1 cellular context compared by ENCODE assay signal in genomic region chr11:121292503-121293275, GRCh38.
TF ChIP-seq lines count a peak whose summit lies in the region.

Gene SC5D, plus strand, starts transcription at chr11:121292771. Its CDS starts 10,605 bp downstream, at chr11:121303376.

TF ChIP-seq in H1, 55 proteins besides CTCF, POLR2A, EP300 and RAD21 (continued from another document):
- TF ChIP-seq, protein P1, sequence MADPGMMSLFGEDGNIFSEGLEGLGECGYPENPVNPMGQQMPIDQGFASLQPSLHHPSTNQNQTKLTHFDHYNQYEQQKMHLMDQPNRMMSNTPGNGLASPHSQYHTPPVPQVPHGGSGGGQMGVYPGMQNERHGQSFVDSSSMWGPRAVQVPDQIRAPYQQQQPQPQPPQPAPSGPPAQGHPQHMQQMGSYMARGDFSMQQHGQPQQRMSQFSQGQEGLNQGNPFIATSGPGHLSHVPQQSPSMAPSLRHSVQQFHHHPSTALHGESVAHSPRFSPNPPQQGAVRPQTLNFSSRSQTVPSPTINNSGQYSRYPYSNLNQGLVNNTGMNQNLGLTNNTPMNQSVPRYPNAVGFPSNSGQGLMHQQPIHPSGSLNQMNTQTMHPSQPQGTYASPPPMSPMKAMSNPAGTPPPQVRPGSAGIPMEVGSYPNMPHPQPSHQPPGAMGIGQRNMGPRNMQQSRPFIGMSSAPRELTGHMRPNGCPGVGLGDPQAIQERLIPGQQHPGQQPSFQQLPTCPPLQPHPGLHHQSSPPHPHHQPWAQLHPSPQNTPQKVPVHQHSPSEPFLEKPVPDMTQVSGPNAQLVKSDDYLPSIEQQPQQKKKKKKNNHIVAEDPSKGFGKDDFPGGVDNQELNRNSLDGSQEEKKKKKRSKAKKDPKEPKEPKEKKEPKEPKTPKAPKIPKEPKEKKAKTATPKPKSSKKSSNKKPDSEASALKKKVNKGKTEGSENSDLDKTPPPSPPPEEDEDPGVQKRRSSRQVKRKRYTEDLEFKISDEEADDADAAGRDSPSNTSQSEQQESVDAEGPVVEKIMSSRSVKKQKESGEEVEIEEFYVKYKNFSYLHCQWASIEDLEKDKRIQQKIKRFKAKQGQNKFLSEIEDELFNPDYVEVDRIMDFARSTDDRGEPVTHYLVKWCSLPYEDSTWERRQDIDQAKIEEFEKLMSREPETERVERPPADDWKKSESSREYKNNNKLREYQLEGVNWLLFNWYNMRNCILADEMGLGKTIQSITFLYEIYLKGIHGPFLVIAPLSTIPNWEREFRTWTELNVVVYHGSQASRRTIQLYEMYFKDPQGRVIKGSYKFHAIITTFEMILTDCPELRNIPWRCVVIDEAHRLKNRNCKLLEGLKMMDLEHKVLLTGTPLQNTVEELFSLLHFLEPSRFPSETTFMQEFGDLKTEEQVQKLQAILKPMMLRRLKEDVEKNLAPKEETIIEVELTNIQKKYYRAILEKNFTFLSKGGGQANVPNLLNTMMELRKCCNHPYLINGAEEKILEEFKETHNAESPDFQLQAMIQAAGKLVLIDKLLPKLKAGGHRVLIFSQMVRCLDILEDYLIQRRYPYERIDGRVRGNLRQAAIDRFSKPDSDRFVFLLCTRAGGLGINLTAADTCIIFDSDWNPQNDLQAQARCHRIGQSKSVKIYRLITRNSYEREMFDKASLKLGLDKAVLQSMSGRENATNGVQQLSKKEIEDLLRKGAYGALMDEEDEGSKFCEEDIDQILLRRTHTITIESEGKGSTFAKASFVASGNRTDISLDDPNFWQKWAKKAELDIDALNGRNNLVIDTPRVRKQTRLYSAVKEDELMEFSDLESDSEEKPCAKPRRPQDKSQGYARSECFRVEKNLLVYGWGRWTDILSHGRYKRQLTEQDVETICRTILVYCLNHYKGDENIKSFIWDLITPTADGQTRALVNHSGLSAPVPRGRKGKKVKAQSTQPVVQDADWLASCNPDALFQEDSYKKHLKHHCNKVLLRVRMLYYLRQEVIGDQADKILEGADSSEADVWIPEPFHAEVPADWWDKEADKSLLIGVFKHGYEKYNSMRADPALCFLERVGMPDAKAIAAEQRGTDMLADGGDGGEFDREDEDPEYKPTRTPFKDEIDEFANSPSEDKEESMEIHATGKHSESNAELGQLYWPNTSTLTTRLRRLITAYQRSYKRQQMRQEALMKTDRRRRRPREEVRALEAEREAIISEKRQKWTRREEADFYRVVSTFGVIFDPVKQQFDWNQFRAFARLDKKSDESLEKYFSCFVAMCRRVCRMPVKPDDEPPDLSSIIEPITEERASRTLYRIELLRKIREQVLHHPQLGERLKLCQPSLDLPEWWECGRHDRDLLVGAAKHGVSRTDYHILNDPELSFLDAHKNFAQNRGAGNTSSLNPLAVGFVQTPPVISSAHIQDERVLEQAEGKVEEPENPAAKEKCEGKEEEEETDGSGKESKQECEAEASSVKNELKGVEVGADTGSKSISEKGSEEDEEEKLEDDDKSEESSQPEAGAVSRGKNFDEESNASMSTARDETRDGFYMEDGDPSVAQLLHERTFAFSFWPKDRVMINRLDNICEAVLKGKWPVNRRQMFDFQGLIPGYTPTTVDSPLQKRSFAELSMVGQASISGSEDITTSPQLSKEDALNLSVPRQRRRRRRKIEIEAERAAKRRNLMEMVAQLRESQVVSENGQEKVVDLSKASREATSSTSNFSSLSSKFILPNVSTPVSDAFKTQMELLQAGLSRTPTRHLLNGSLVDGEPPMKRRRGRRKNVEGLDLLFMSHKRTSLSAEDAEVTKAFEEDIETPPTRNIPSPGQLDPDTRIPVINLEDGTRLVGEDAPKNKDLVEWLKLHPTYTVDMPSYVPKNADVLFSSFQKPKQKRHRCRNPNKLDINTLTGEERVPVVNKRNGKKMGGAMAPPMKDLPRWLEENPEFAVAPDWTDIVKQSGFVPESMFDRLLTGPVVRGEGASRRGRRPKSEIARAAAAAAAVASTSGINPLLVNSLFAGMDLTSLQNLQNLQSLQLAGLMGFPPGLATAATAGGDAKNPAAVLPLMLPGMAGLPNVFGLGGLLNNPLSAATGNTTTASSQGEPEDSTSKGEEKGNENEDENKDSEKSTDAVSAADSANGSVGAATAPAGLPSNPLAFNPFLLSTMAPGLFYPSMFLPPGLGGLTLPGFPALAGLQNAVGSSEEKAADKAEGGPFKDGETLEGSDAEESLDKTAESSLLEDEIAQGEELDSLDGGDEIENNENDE (IDR thresholded peaks at IDR 0.05; ENCODE audit: insufficient replicate concordance, low read length) = no peak
- TF ChIP-seq KDM4A (IDR thresholded peaks at IDR 0.05; ENCODE audit: low read depth, low read length, severe bottlenecking) = peak; percentile 28
- no peak for TF ChIP-seq BACH1 (IDR thresholded peaks at IDR 0.05; ENCODE audit: low read length)
- TF ChIP-seq TBP (IDR thresholded peaks at IDR 0.05; ENCODE audit: low read depth, low read length) = peak; percentile 89
- TF ChIP-seq ASH2L (IDR thresholded peaks at IDR 0.05; ENCODE audit: low read length) = peak; percentile 91
- peak; percentile 76; the same call in 1 of the 2 replicates for TF ChIP-seq POLR2AphosphoS5 (IDR thresholded peaks at IDR 0.05; ENCODE audit: low read depth, low read length)
- TF ChIP-seq GABPA (IDR thresholded peaks at IDR 0.05; ENCODE audit: borderline replicate concordance, insufficient read depth, low read length) = no peak
- TF ChIP-seq NANOG (IDR thresholded peaks at IDR 0.05; ENCODE audit: insufficient read depth, low read depth, low read length, poor library complexity, severe bottlenecking) = peak; percentile 6
- no peak for TF ChIP-seq SRF (IDR thresholded peaks at IDR 0.05; ENCODE audit: low read depth, low read length)
- TF ChIP-seq KDM5A (IDR thresholded peaks at IDR 0.05; ENCODE audit: low read length) = no peak
- peak; percentile 84 for TF ChIP-seq CREB1 (IDR thresholded peaks at IDR 0.05)
- TF ChIP-seq HDAC6 (IDR thresholded peaks at IDR 0.05; ENCODE audit: low read depth, low read length) = no peak
- TF ChIP-seq TAF1 (IDR thresholded peaks at IDR 0.05; ENCODE audit: low read depth, low read length) = peak; percentile 96
- TF ChIP-seq USF2 (IDR thresholded peaks at IDR 0.05; ENCODE audit: low read length) = peak; percentile 97
- TF ChIP-seq SAP30 (IDR thresholded peaks at IDR 0.05; ENCODE audit: insufficient read depth, insufficient replicate concordance, low read length) = no peak
- no peak for TF ChIP-seq YY1 (IDR thresholded peaks at IDR 0.05; ENCODE audit: low read depth, low read length)
- TF ChIP-seq CHD2 (IDR thresholded peaks at IDR 0.05; ENCODE audit: low read length) = peak; percentile 75
- TF ChIP-seq SP2 (IDR thresholded peaks at IDR 0.05; ENCODE audit: low read length) = no peak
- TF ChIP-seq MAFK (IDR thresholded peaks at IDR 0.05; ENCODE audit: low read depth, low read length) = no peak
- TF ChIP-seq SIRT6 (IDR thresholded peaks at IDR 0.05; ENCODE audit: low read length) = no peak
- no peak for TF ChIP-seq ZNF274 (IDR thresholded peaks at IDR 0.05; ENCODE audit: borderline replicate concordance, extremely low read depth, low read length)
- no peak for TF ChIP-seq SIX5 (IDR thresholded peaks at IDR 0.05; ENCODE audit: low read depth, low read length)
- TF ChIP-seq CBX5 (IDR thresholded peaks at IDR 0.05; ENCODE audit: low read depth, low read length) = no peak
- no peak for TF ChIP-seq POU5F1 (IDR thresholded peaks at IDR 0.05; ENCODE audit: low read depth, low read length)
- TF ChIP-seq RFX5 (IDR thresholded peaks at IDR 0.05; ENCODE audit: borderline replicate concordance, low read depth, low read length) = no peak
- TF ChIP-seq HDAC2 (IDR thresholded peaks at IDR 0.05; ENCODE audit: borderline replicate concordance in 1 of 2, low read depth in 2 of 2, low read length in 2 of 2) = peak in 1 of 2 experiments; percentile 85; a peak in 1 of 4 replicates
- no peak for TF ChIP-seq TEAD4 (IDR thresholded peaks at IDR 0.05; ENCODE audit: low read depth, low read length)
- TF ChIP-seq, protein P2, sequence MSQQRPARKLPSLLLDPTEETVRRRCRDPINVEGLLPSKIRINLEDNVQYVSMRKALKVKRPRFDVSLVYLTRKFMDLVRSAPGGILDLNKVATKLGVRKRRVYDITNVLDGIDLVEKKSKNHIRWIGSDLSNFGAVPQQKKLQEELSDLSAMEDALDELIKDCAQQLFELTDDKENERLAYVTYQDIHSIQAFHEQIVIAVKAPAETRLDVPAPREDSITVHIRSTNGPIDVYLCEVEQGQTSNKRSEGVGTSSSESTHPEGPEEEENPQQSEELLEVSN (IDR thresholded peaks at IDR 0.05) = peak; percentile 55
- TF ChIP-seq FOSL1 (IDR thresholded peaks at IDR 0.05; ENCODE audit: insufficient read depth, low read depth, low read length) = no peak
- no peak for TF ChIP-seq CTBP2 (IDR thresholded peaks at IDR 0.05; ENCODE audit: borderline replicate concordance, insufficient read depth, insufficient read length, low read length)
- TF ChIP-seq NRF1 (IDR thresholded peaks at IDR 0.05; ENCODE audit: low read depth, low read length) = peak; percentile 32; the same call in 1 of the 2 replicates
- TF ChIP-seq SP4 (IDR thresholded peaks at IDR 0.05; ENCODE audit: low read length) = no peak
- TF ChIP-seq RNF2 (IDR thresholded peaks at IDR 0.05; ENCODE audit: borderline replicate concordance, low read depth, low read length, missing control alignments, poor library complexity, severe bottlenecking) = no peak
- TF ChIP-seq EZH2 (IDR thresholded peaks at IDR 0.05; ENCODE audit: low read depth, low read length, severe bottlenecking) = no peak
- TF ChIP-seq TCF12 (IDR thresholded peaks at IDR 0.05; ENCODE audit: low read depth, low read length) = no peak
- peak; percentile 80; the same call in 1 of the 2 replicates for TF ChIP-seq RBBP5 (IDR thresholded peaks at IDR 0.05; ENCODE audit: borderline replicate concordance, low read depth, low read length)
- TF ChIP-seq EGR1 (IDR thresholded peaks at IDR 0.05; ENCODE audit: borderline replicate concordance, low read depth, low read length) = no peak
- TF ChIP-seq CHD1 (IDR thresholded peaks at IDR 0.05; ENCODE audit: low read depth, low read length) = no peak
- no peak for TF ChIP-seq SUZ12 (IDR thresholded peaks at IDR 0.05; ENCODE audit: low read length)
- TF ChIP-seq CEBPB (IDR thresholded peaks at IDR 0.05; ENCODE audit: low read depth, low read length) = no peak
- no peak for TF ChIP-seq RXRA (IDR thresholded peaks at IDR 0.05; ENCODE audit: insufficient read depth, low read depth, low read length)
- TF ChIP-seq, protein P3, sequence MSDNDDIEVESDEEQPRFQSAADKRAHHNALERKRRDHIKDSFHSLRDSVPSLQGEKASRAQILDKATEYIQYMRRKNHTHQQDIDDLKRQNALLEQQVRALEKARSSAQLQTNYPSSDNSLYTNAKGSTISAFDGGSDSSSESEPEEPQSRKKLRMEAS (IDR thresholded peaks at IDR 0.05) = peak; percentile 88
- no peak for TF ChIP-seq KDM1A (IDR thresholded peaks at IDR 0.05; ENCODE audit: borderline replicate concordance, low read length)
- peak; percentile 87; the same call in 1 of the 2 replicates for TF ChIP-seq SP1 (IDR thresholded peaks at IDR 0.05; ENCODE audit: low read depth, low read length)
- TF ChIP-seq PHF8 (conservative IDR thresholded peaks at IDR 0.05; ENCODE audit: low read depth, low read length) = peak; percentile 83
- TF ChIP-seq, protein P4, sequence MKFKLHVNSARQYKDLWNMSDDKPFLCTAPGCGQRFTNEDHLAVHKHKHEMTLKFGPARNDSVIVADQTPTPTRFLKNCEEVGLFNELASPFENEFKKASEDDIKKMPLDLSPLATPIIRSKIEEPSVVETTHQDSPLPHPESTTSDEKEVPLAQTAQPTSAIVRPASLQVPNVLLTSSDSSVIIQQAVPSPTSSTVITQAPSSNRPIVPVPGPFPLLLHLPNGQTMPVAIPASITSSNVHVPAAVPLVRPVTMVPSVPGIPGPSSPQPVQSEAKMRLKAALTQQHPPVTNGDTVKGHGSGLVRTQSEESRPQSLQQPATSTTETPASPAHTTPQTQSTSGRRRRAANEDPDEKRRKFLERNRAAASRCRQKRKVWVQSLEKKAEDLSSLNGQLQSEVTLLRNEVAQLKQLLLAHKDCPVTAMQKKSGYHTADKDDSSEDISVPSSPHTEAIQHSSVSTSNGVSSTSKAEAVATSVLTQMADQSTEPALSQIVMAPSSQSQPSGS (IDR thresholded peaks at IDR 0.05; ENCODE audit: low read length) = no peak
- peak; percentile 91 for TF ChIP-seq TAF7 (optimal IDR thresholded peaks at IDR 0.05; ENCODE audit: borderline replicate concordance, low read depth, low read length)
- no peak for TF ChIP-seq CBX8 (IDR thresholded peaks at IDR 0.05; ENCODE audit: borderline replicate concordance, low read depth, low read length)
- TF ChIP-seq JUN (IDR thresholded peaks at IDR 0.05; ENCODE audit: low read depth, low read length) = no peak
- TF ChIP-seq JUND (IDR thresholded peaks at IDR 0.05; ENCODE audit: low read length) = 0 out of 2 replicates have a peak, but pooled peaks have one; percentile 30
- TF ChIP-seq, protein P5, sequence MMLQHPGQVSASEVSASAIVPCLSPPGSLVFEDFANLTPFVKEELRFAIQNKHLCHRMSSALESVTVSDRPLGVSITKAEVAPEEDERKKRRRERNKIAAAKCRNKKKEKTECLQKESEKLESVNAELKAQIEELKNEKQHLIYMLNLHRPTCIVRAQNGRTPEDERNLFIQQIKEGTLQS (IDR thresholded peaks at IDR 0.05; ENCODE audit: insufficient read depth, low read depth, low read length) = peak; percentile 86
TF ChIP-seq in H1: peak in this region for 20.
